In the genomic region with DNA sequence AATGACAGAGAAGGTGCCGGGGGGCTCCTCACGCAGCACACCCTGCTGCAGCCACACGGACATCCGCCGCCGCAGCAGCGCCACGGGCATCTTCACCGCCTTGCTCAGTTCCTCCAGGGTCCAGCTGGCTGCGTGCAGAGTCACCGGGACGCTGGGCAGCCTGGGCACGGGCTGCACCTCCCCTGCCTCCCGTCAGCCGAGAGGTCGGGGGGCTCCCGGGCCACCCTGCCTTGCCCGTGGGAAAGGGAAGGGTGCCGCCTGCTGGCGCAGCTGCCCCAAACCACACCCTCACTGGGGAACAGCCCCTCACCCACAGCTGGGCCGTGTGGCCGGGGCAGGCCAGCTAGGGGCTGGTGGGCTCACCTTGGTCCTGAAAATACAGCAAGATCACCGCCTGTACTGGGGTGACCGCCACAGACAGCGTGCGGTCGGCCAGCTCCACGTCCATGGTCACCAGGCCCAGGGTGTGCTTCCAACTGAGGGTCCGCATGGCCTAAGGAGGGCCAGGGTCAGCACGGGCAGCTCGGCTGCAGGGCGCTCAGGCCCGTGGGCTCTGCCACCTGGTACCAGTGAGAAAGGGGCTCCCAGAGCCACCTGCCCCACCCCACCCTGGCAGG, we compare ENCODE assay signal across 1 cellular context.
TF ChIP-seq lines count a peak whose summit lies in the region.

No MANE protein-coding gene starts in this region.

TF ChIP-seq in GM12878, 131 proteins besides CTCF, POLR2A, EP300 and RAD21:
- TF ChIP-seq, protein P1, sequence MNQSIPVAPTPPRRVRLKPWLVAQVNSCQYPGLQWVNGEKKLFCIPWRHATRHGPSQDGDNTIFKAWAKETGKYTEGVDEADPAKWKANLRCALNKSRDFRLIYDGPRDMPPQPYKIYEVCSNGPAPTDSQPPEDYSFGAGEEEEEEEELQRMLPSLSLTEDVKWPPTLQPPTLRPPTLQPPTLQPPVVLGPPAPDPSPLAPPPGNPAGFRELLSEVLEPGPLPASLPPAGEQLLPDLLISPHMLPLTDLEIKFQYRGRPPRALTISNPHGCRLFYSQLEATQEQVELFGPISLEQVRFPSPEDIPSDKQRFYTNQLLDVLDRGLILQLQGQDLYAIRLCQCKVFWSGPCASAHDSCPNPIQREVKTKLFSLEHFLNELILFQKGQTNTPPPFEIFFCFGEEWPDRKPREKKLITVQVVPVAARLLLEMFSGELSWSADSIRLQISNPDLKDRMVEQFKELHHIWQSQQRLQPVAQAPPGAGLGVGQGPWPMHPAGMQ (IDR thresholded peaks at IDR 0.05; ENCODE audit: borderline replicate concordance), result no peak
- TF ChIP-seq RELA (IDR thresholded peaks at IDR 0.05; ENCODE audit: borderline replicate concordance, partially characterized antibody), result no peak
- peak; percentile 25; the same call in 1 of the 2 replicates for TF ChIP-seq SMC3 (IDR thresholded peaks at IDR 0.05; ENCODE audit: borderline replicate concordance, low read length)
- no peak for TF ChIP-seq SUZ12 (IDR thresholded peaks at IDR 0.05; ENCODE audit: unreplicated experiment)
- no peak for TF ChIP-seq RCOR1 (conservative IDR thresholded peaks at IDR 0.05; ENCODE audit: low read depth, low read length)
- TF ChIP-seq, protein P2, sequence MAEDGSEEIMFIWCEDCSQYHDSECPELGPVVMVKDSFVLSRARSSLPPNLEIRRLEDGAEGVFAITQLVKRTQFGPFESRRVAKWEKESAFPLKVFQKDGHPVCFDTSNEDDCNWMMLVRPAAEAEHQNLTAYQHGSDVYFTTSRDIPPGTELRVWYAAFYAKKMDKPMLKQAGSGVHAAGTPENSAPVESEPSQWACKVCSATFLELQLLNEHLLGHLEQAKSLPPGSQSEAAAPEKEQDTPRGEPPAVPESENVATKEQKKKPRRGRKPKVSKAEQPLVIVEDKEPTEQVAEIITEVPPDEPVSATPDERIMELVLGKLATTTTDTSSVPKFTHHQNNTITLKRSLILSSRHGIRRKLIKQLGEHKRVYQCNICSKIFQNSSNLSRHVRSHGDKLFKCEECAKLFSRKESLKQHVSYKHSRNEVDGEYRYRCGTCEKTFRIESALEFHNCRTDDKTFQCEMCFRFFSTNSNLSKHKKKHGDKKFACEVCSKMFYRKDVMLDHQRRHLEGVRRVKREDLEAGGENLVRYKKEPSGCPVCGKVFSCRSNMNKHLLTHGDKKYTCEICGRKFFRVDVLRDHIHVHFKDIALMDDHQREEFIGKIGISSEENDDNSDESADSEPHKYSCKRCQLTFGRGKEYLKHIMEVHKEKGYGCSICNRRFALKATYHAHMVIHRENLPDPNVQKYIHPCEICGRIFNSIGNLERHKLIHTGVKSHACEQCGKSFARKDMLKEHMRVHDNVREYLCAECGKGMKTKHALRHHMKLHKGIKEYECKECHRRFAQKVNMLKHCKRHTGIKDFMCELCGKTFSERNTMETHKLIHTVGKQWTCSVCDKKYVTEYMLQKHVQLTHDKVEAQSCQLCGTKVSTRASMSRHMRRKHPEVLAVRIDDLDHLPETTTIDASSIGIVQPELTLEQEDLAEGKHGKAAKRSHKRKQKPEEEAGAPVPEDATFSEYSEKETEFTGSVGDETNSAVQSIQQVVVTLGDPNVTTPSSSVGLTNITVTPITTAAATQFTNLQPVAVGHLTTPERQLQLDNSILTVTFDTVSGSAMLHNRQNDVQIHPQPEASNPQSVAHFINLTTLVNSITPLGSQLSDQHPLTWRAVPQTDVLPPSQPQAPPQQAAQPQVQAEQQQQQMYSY (CRISPR knock-in tag; IDR thresholded peaks at IDR 0.05), result no peak
- TF ChIP-seq MYC (IDR thresholded peaks at IDR 0.05; ENCODE audit: insufficient read depth, insufficient read length, insufficient replicate concordance, low read length, severe bottlenecking), result no peak
- TF ChIP-seq RB1 (IDR thresholded peaks at IDR 0.05; ENCODE audit: borderline replicate concordance), result no peak
- no peak for TF ChIP-seq CUX1 (IDR thresholded peaks at IDR 0.05; ENCODE audit: insufficient replicate concordance, low read depth, low read length)
- TF ChIP-seq TCF12 (IDR thresholded peaks at IDR 0.05; ENCODE audit: low read depth, low read length), result no peak
- no peak for TF ChIP-seq MXI1 (IDR thresholded peaks at IDR 0.05; ENCODE audit: low read depth, low read length)
- TF ChIP-seq BHLHE40 (IDR thresholded peaks at IDR 0.05; ENCODE audit: borderline replicate concordance in 1 of 2, low read depth in 2 of 2, low read length in 1 of 2), result peak in 1 of 2 experiments; percentile 37; a peak in 1 of 4 replicates
- TF ChIP-seq MAX (IDR thresholded peaks at IDR 0.05; ENCODE audit: low read depth, low read length), result no peak
- TF ChIP-seq STAT1 (conservative IDR thresholded peaks at IDR 0.05), result no peak
- TF ChIP-seq SMAD5 (IDR thresholded peaks at IDR 0.05; ENCODE audit: low read depth), result no peak
- TF ChIP-seq EZH2 (IDR thresholded peaks at IDR 0.05; ENCODE audit: borderline replicate concordance, control insufficient read depth, low read depth, low read length), result no peak
- no peak for TF ChIP-seq IRF3 (IDR thresholded peaks at IDR 0.05)
